1 cellular context compared by ENCODE assay signal in the genomic region with DNA sequence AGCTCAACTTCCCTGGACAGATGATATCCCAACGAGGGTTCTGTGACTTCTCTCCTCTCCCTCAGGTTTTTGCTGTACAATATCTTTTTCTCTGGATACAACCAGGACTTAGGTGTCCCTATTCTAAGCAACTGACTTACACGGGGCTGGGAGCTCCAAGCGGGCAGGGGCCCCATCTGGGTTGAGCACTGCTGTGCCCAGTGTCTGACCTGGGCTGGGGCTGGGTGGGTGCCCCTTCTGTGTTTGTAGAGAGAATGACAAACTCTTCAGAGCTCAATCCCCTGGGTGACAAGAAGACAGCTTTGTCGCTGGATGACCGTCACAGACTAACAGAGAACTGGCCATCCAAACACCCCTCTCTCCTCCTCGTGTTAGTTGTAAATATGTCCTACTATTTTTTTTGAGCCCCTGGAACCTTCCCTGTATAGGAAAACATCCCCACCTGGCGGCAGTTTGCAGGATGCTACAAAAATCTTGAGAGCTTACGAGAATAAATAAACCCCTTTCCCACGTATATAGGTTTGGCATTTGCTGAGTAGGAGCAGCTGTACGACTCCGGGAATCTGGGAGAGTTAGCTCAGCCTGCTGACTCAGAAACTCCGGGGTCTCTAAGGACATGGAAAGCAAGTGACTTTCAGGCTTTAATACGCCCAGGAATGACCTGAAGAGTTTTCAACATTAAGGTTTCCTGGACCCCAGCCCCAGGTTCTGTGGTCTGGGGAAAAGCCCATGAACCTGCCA.
TF ChIP-seq lines count a peak whose summit lies in the region.

No MANE protein-coding gene starts in this region.

TF ChIP-seq in GM23338, 12 proteins besides CTCF, POLR2A, EP300 and RAD21 (continued from another document):
- TF ChIP-seq ZNF114 (CRISPR knock-in tag; IDR thresholded peaks at IDR 0.05) (no peak), ZNF331 (CRISPR knock-in tag; IDR thresholded peaks at IDR 0.05; ENCODE audit: low read depth) (no peak), POLR2AphosphoS5 (IDR thresholded peaks at IDR 0.05; ENCODE audit: low read depth) (no peak), ETS1 (IDR thresholded peaks at IDR 0.05) (no peak), ZNF462 (CRISPR knock-in tag; IDR thresholded peaks at IDR 0.05) (no peak)
